In the genomic region with DNA sequence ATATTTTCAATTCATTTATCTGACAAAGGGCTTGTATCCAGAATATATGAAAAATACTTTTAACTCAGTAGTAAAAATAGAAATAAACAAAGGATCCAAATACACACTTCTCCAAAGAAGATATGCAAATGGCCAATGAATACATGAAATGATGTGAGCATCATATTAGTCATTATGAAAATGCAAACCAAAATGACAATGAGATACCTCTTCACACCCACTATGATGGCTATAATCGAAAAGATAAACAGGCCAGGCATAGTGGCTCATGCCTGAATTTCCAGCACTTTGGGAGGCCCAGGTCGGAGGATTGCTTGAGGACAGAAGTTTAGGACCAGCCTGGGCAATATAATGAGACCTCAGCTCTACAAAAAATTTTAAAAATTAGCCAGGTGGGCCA, we compare ENCODE assay signal across 28 cellular contexts.
"Had no signal": no experiment of that assay in that cellular context is flagged by ENCODE, and none has a peak within 500 bp of the region (broad histone marks: within the 10 kb centered on the region; RNA-seq: fewer than 3 reads in every experiment).

No MANE protein-coding gene starts in this region.

- FAIRE-seq: endometrium, islet of Langerhans, keratinocyte had no signal

- DNase-seq: colonic mucosa; cortex of kidney; effector CD8-positive, alpha-beta T cell; effector memory CD8-positive, alpha-beta T cell; endodermal cell; erythroblast; esophagus squamous epithelium; foreskin fibroblast; foreskin melanocyte; gastrocnemius medialis; glutamatergic neuron; head of caudate nucleus; heart right ventricle; hippocampal formation; left cardiac atrium; left lung; left ventricle myocardium superior; lower lobe of right lung; mesenchymal stem cell; mucosa of descending colon; naive B cell had no signal

- H3K36me3 ChIP-seq: colonic mucosa, esophagus squamous epithelium, gastrocnemius medialis, heart right ventricle, left lung, lower lobe of right lung had no signal

- H3K9me3 Mint-ChIP-seq: dendritic cell treated with granulocyte-macrophage colony-stimulating factor and Interleukin-4, amounts not matched to agents 40 ng/mL and 50 ng/mL, for 4 days; effector memory CD8-positive, alpha-beta T cell; mesothelial cell of epicardium; naive B cell had no signal

- H3K36me3 Mint-ChIP-seq: mesothelial cell of epicardium, naive B cell had no signal

- H3K27ac Mint-ChIP-seq: dendritic cell treated with granulocyte-macrophage colony-stimulating factor and Interleukin-4, amounts not matched to agents 40 ng/mL and 50 ng/mL, for 4 days; effector memory CD8-positive, alpha-beta T cell; endodermal cell; mesothelial cell of epicardium; naive B cell had no signal

- H3K27ac ChIP-seq: colonic mucosa, epithelial cell of prostate, esophagus squamous epithelium, gastrocnemius medialis, heart right ventricle, left lung, lower lobe of right lung had no signal

- H3K4me1 Mint-ChIP-seq: mesothelial cell of epicardium, naive B cell had no signal

- H3K4me1 ChIP-seq: colonic mucosa, esophagus squamous epithelium, gastrocnemius medialis, heart right ventricle, left lung, lower lobe of right lung had no signal

- H3K27me3 ChIP-seq: colonic mucosa, esophagus squamous epithelium, gastrocnemius medialis, left lung had no signal

- ATAC-seq: effector memory CD8-positive, alpha-beta T cell; esophagus mucosa; gastrocnemius medialis; heart right ventricle; left cardiac atrium; left lung; left ventricle myocardium superior; lower lobe of right lung; mucosa of descending colon had no signal

- H3K9me3 ChIP-seq: colonic mucosa, esophagus squamous epithelium, gastrocnemius medialis, heart right ventricle, left lung, lower lobe of right lung, mucosa of descending colon had no signal

- H3K4me3 Mint-ChIP-seq: dendritic cell treated with granulocyte-macrophage colony-stimulating factor and Interleukin-4, amounts not matched to agents 40 ng/mL and 50 ng/mL, for 4 days; effector memory CD8-positive, alpha-beta T cell; endodermal cell; mesothelial cell of epicardium; naive B cell had no signal

- H3K4me3 ChIP-seq: colonic mucosa, esophagus squamous epithelium, gastrocnemius medialis, heart right ventricle, left lung, lower lobe of right lung, mucosa of descending colon had no signal

- H3K27me3 Mint-ChIP-seq: dendritic cell treated with granulocyte-macrophage colony-stimulating factor and Interleukin-4, amounts not matched to agents 40 ng/mL and 50 ng/mL, for 4 days; effector memory CD8-positive, alpha-beta T cell had no signal
